Comparison of ENCODE assay signal across 8 cellular contexts in the genomic region with DNA sequence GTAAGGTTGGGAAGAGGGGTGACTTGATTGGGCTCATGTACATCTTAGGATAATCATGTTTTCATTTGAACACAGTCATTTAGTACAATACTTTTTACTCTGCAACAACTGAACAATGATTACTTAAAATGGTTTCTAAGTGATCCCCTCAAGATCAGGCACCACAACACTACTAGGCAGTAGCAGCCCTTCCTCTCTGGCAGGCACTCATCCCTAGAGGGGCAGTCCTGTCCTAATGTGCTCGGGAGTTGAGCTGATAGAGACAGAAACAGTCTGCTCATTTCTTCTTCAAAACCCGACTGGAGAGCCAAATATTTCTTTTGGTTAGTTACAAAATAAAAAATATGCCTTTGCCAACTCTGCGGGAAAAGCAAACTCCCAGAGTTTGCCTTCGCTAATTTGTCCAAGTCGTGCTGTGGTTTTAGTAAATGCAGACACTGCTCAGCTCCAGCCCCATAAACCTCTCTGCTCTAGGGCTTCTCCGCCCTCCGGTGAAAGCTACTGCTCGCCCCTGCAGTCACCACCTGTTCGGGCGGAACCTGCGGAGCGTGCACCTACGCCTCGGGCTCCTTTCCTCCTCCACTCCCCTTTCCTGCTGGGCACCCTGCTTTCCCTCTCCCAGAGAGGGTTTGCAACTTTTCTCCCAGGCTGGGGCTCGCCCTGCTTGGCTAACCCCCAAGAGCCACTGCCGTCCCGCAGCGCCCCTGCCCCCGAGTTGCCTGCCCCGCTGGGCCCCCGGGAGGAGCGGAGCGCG. TPM values are rescaled to one million over a fixed set of nuclear protein-coding genes. Genes with fewer than 3 reads are reported as not detected.
DNase-seq lines count a peak whose midpoint lies in the region; ATAC-seq, FAIRE-seq and TF ChIP-seq lines count a peak whose summit lies in the region.

No MANE protein-coding gene starts in this region.

- DNase-seq in Daoy (ENCODE audit: low read depth) (peak; percentile 1), NCI-H1092 treated with DMSO at 0.1 percent for 48 hours (lab: John Stamatoyannopoulos, UW) (peak; percentile 78), H1 (ENCODE audit: low read depth in 1 of 2, low spot score in 2 of 2) (peak in 1 of 2 experiments; percentile 70), nephron progenitor cell (no peak), D341Med (ENCODE audit: low spot score) (no peak), NK-92 (lab: John Stamatoyannopoulos, UW; ENCODE audit: unreplicated experiment) (no peak), occipital lobe (lab: John Stamatoyannopoulos, UW) (no peak)

- no peaks in the 10 kb centered on the region for H3K36me3 Mint-ChIP-seq in nephron progenitor cell (ENCODE audit: low read depth)

- no peak overlapping the region for H2BK5ac ChIP-seq in H1 (ENCODE audit: low read depth, low read length)

- TF ChIP-seq POLR2A in H1 (IDR thresholded peaks at IDR 0.05; ENCODE audit: control extremely low read depth in 1 of 2, low read depth in 2 of 2, low read length in 2 of 2): no peak

- TF ChIP-seq CTCF in H1 (IDR thresholded peaks at IDR 0.05; ENCODE audit: control extremely low read depth in 1 of 3, insufficient read depth in 1 of 3, low read depth in 1 of 3, low read length in 3 of 3): no peak
- no peak for TF ChIP-seq CTCF in nephron progenitor cell (IDR thresholded peaks at IDR 0.05)

- no peak overlapping the region for H2BK15ac ChIP-seq in H1 (ENCODE audit: low read length)

- H3K4ac ChIP-seq in H1 (replicated peaks; ENCODE audit: insufficient read length, low read depth, low read length): no peak overlapping the region

- no peak overlapping the region for H3K9ac ChIP-seq in H1 (replicated peaks in 1 of 4; ENCODE audit: extremely low read depth in 1 of 4, low read depth in 3 of 4, low read length in 3 of 4)

- H2AK5ac ChIP-seq in H1 (ENCODE audit: low read depth, low read length): no peak overlapping the region

- no peaks in the 10 kb centered on the region for H3K9me3 Mint-ChIP-seq in nephron progenitor cell

- H3K36me3 ChIP-seq in H1 (ENCODE audit: control insufficient read depth in 2 of 4, insufficient read depth in 4 of 4, low read length in 3 of 4): no peaks in the 10 kb centered on the region

- H3K4me3 ChIP-seq in H1 (ENCODE audit: extremely low read depth in 1 of 4, insufficient read depth in 2 of 4, low read depth in 3 of 4, low read length in 4 of 4): peak overlapping the region; percentile 57 to 78 (median 60)

- H3K23ac ChIP-seq in H1 (ENCODE audit: insufficient read length): no peak overlapping the region

- no peak overlapping the region for H2BK12ac ChIP-seq in H1 (ENCODE audit: low read depth, low read length)

- H4K91ac ChIP-seq in H1 (replicated peaks; ENCODE audit: insufficient read length, low read length): no peak overlapping the region

- H3K4me2 ChIP-seq in H1 (ENCODE audit: insufficient read depth in 1 of 2, low read depth in 2 of 2, low read length in 2 of 2): peak overlapping the region; percentile 77 to 91

- H2BK20ac ChIP-seq in H1 (ENCODE audit: low read length): no peak overlapping the region

- H3K4me1 Mint-ChIP-seq in nephron progenitor cell: peaks cover 8% of the 10 kb centered on the region

- H3K79me2 ChIP-seq in H1 (ENCODE audit: control insufficient read depth in 1 of 2, insufficient read depth in 2 of 2, low read length in 2 of 2): no peaks in the 10 kb centered on the region

- no peak overlapping the region for H3K27ac ChIP-seq in H1 (ENCODE audit: low read depth, low read length)

- peaks cover 92% of the 10 kb centered on the region for H3K27me3 Mint-ChIP-seq in nephron progenitor cell (ENCODE audit: low read depth, poor library complexity)

- FAIRE-seq in H1 (lab: Jason Lieb, UNC): no peak

- no peaks in the 10 kb centered on the region for H3K79me1 ChIP-seq in H1 (ENCODE audit: low read depth, low read length)

- POLR2A ChIA-PET in H1 (lab: Charles Lee; ENCODE audit: partially characterized antibody): no interaction called here

- peak; percentile 54 for ATAC-seq in GM21528 (IDR thresholded peaks at IDR 0.05; ENCODE audit: low FRiP score, unreplicated experiment)

- H2AFZ ChIP-seq in H1 (ENCODE audit: low read length): peak overlapping the region; percentile 48; the same call in 1 of the 2 replicates

- CTCF ChIA-PET in H1 (lab: Charles Lee; ENCODE audit: partially characterized antibody): no interaction called here

- H3K23me2 ChIP-seq in H1 (ENCODE audit: low read depth, low read length): peaks cover 17% of the 10 kb centered on the region; the same call in 1 of the 2 replicates

- WGBS in H1 (ENCODE audit: extremely low coverage in 1 of 2, insufficient coverage in 1 of 2, insufficient read length in 1 of 2, insufficient replicate concordance in 2 of 2, low coverage in 1 of 2, low lambda C conversion rate in 2 of 2, missing lambda C conversion rate in 1 of 2), 2 experiments: 15% methylated on average over 8 of the region's 24 CpGs; no CpG with 5 or more reads in 1 of the 2 experiments

- H4K8ac ChIP-seq in H1 (ENCODE audit: extremely low read depth, insufficient read depth, low read length): no peak overlapping the region

- H4K20me1 ChIP-seq in H1 (replicated peaks in 1 of 2; ENCODE audit: control insufficient read depth in 1 of 2, insufficient read depth in 2 of 2, low read length in 2 of 2): no peaks in the 10 kb centered on the region

- peaks cover 0 to 9% (median 5%) of the 10 kb centered on the region in 4 experiments; a peak in 4 of 7 replicates for H3K4me1 ChIP-seq in H1 (replicated peaks in 1 of 4; ENCODE audit: control insufficient read depth in 3 of 4, insufficient read depth in 4 of 4, low read length in 3 of 4)

- no peak for TF ChIP-seq EP300 in H1 (IDR thresholded peaks at IDR 0.05; ENCODE audit: borderline replicate concordance in 1 of 2, low read depth in 2 of 2, low read length in 2 of 2)

- no peak for TF ChIP-seq RAD21 in H1 (IDR thresholded peaks at IDR 0.05 in 1 of 2, conservative IDR thresholded peaks at IDR 0.05 in 1 of 2; ENCODE audit: low read depth in 2 of 2, low read length in 2 of 2)

- peak overlapping the region; percentile 60 for H3K4me3 Mint-ChIP-seq in nephron progenitor cell

- peak overlapping the region; percentile 93 for H3K18ac ChIP-seq in H1 (ENCODE audit: extremely low read depth, low read length)

- H4K5ac ChIP-seq in H1 (ENCODE audit: insufficient read length, low read depth, low read length): no peak overlapping the region

- H3K27ac Mint-ChIP-seq in nephron progenitor cell: no peak overlapping the region

- no peak overlapping the region for H3K14ac ChIP-seq in H1 (ENCODE audit: insufficient read length)

- H2BK120ac ChIP-seq in H1 (replicated peaks; ENCODE audit: low read depth, low read length): no peak overlapping the region

- no peak overlapping the region for H3K56ac ChIP-seq in H1 (replicated peaks; ENCODE audit: insufficient read length, low read depth, low read length)

- H3K27me3 ChIP-seq in H1 (replicated peaks in 1 of 4; ENCODE audit: control insufficient read depth in 3 of 4, extremely low read depth in 1 of 4, insufficient read depth in 3 of 4, low read length in 3 of 4): peaks cover 19 to 52% (median 38%) of the 10 kb centered on the region in 4 experiments

- no peaks in the 10 kb centered on the region for H3K9me3 ChIP-seq in H1 (ENCODE audit: insufficient read depth in 2 of 2, low read depth in 1 of 2, low read length in 1 of 2)

TF ChIP-seq in H1, 55 proteins besides CTCF, POLR2A, EP300 and RAD21:
- 0 out of 2 replicates have a peak, but pooled peaks have one; percentile 17 for TF ChIP-seq TBP (IDR thresholded peaks at IDR 0.05; ENCODE audit: low read depth, low read length)
- peak; percentile 33; the same call in 1 of the 2 replicates for TF ChIP-seq E2F6 (IDR thresholded peaks at IDR 0.05)
- TF ChIP-seq, protein P1, sequence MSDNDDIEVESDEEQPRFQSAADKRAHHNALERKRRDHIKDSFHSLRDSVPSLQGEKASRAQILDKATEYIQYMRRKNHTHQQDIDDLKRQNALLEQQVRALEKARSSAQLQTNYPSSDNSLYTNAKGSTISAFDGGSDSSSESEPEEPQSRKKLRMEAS (IDR thresholded peaks at IDR 0.05): peak; percentile 81
- TF ChIP-seq HDAC6 (IDR thresholded peaks at IDR 0.05; ENCODE audit: low read depth, low read length): no peak
- peak; percentile 3 for TF ChIP-seq EZH2 (IDR thresholded peaks at IDR 0.05; ENCODE audit: low read depth, low read length, severe bottlenecking)
- peak; percentile 68 for TF ChIP-seq KDM4A (IDR thresholded peaks at IDR 0.05; ENCODE audit: low read depth, low read length, severe bottlenecking)
- TF ChIP-seq CHD2 (IDR thresholded peaks at IDR 0.05; ENCODE audit: low read length): no peak

RNA-seq across cellular contexts. Expression of gene NPNT, which starts 0.5 kb away (rescaled TPM):
- total RNA-seq in Daoy (2014; rRNA removed; shearing (Covaris generic)): not detected in 2 replicates
- 0.97 and 1.1 TPM in 2 replicates for total RNA-seq in H1 (2021; fragmentation: NEBNext Ultra II Directional; extraction: Animal tissue kit (Norgen Biotek cat#: 25700))
- 0.11 and 0.24 TPM in 2 replicates for polyA plus RNA-seq in H1 (2011; rRNA removed)
- 0.26 TPM for polyA plus RNA-seq in H1 (2011; cell fraction: cytosol; rRNA removed)
- polyA plus RNA-seq in H1 (2011; cell fraction: nucleus; rRNA removed): 0.51 TPM
- 0.38 to 2.0 TPM (median 0.73 TPM) in 4 replicates for polyA plus RNA-seq in H1 (2012, experiment 1 of 2)
- 0.29 TPM for polyA plus RNA-seq in H1 (2012, experiment 2 of 2)
- 1.4 TPM for polyA plus RNA-seq in H1 (2013, experiment 1 of 2)
- polyA plus RNA-seq in H1 (2013, experiment 2 of 2): 1.4 TPM
- 0.57 and 1.0 TPM in 2 replicates for polyA minus RNA-seq in H1 (2011; rRNA and poly(A)+ RNA removed)
- polyA minus RNA-seq in H1 (2011; cell fraction: cytosol; rRNA and poly(A)+ RNA removed): not detected
- polyA minus RNA-seq in H1 (2011; cell fraction: nucleus; rRNA and poly(A)+ RNA removed): not detected
- 31.0 TPM for total RNA-seq in occipital lobe

Comparison
In these comparisons a context has a peak if more than half of its experiments do, and no peak if none do; other contexts are left out.
1. DNase-seq: peak in Daoy (single experiment) and NCI-H1092 treated with DMSO at 0.1 percent for 48 hours (single experiment); none in nephron progenitor cell (single experiment), D341Med (single experiment), NK-92 (single experiment) and occipital lobe (single experiment).
2. RNA of gene NPNT, which starts 0.5 kb away (total RNA-seq): 31.0 TPM in occipital lobe (single experiment); 0.97 to 1.1 TPM in H1 and not detected in Daoy; every median in the first group is over 10 times any median in the second.